ENCODE assay signal across 11 cellular contexts in the genomic region with DNA sequence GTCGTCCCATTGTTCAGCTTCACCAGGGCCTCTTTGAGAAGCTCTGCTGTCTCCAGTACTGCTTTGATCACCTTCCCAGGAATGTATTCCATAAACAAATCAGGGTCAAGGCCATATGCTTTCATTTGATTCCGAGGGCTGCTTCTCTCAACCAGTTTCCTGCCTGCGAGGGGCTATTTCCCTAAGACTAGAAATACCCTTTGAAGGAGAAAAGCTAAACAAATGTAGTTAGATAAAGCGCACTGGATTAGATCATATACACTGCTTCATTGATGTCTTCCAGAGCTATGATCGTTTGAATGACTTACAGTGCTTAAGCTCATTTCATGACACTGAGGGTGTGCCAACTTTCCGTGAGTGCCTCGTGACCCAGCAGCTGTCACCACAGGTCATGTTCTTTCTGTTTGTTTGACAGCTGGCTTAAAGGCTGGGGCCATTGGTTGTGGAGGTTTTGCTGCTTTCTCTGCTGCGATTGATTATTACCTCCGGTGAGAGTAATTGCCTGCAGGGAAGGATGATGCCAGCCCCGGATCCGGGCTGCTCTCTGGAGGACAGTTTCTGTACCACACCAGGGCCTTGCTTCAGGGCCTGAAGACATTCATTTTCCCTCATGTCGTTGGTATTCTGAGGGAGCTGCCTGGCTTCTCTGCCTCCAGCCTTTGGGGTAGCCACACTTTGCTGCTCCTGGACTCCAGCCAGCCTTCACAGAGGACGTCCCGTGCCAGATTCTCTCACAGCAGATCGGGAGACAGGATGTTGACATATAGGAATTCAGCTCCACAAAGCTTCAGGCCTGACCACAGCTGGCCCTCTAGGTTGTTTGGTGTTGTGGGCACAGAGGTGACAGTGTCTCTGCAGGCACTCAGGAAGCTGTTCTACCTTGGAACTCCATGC. TPM values are rescaled to one million over a fixed set of nuclear protein-coding genes. Genes with fewer than 3 reads are reported as not detected.
A peak's percentile ranks its signal among the peaks of the same experiment; 100 is the strongest.
DNase-seq lines count a peak whose midpoint lies in the region; ATAC-seq, FAIRE-seq and TF ChIP-seq lines count a peak whose summit lies in the region.
"Had no signal": no experiment of that assay in that cellular context is flagged by ENCODE, and none has a peak within 500 bp of the region (broad histone marks: within the 10 kb centered on the region; RNA-seq: fewer than 3 reads in every experiment).

No MANE protein-coding gene starts in this region.

- FAIRE-seq in H54 (lab: Jason Lieb, UNC): no peak

- ATAC-seq in naive thymus-derived CD8-positive, alpha-beta T cell: no peak

- POLR2A ChIA-PET in naive thymus-derived CD8-positive, alpha-beta T cell (lab: Charles Lee): no interaction called here

- H3K4me3 Mint-ChIP-seq in naive thymus-derived CD8-positive, alpha-beta T cell: no peak overlapping the region
- H3K4me3 Mint-ChIP-seq: activated naive CD8-positive, alpha-beta T cell treated with anti-CD3 and anti-CD28 coated beads, Interleukin-2, amount 10 ng/mL, durations not matched to agents 7 days and 5 days; CD14-positive monocyte had no signal

- H3K4me3 ChIP-seq in ACC112 (ENCODE audit: low read depth, low read length) (no peak overlapping the region), mesodermal cell (ENCODE audit: extremely low read depth, insufficient read depth, low read length, poor library complexity, severe bottlenecking) (no peak overlapping the region)

- DNase-seq in NCI-H1694 treated with DMSO at 0.1 percent for 48 hours (lab: John Stamatoyannopoulos, UW) (peak; percentile 91), epithelial cell of prostate (ENCODE audit: low read depth, low spot score) (no peak), H54 (ENCODE audit: insufficient read length, low spot score) (no peak), GM20000 (ENCODE audit: low spot score) (no peak), mucosa of gallbladder (ENCODE audit: low spot score) (no peak)
- DNase-seq in naive thymus-derived CD8-positive, alpha-beta T cell: no peak
- DNase-seq: activated naive CD8-positive, alpha-beta T cell treated with anti-CD3 and anti-CD28 coated beads, Interleukin-2, amount 10 ng/mL, durations not matched to agents 7 days and 5 days; NCI-H446 treated with DMSO at 0.1 percent for 48 hours had no signal

- H3K27me3 ChIP-seq in ACC112 (ENCODE audit: insufficient read depth, low read length): no peaks in the 10 kb centered on the region

- H3K27ac Mint-ChIP-seq in naive thymus-derived CD8-positive, alpha-beta T cell: peak overlapping the region in 2 of 10 donors; percentile 48 to 62
- H3K27ac Mint-ChIP-seq: activated naive CD8-positive, alpha-beta T cell treated with anti-CD3 and anti-CD28 coated beads, Interleukin-2, amount 10 ng/mL, durations not matched to agents 7 days and 5 days; CD14-positive monocyte had no signal

- H3K4me1 Mint-ChIP-seq in naive thymus-derived CD8-positive, alpha-beta T cell: peaks cover 26 to 39% (median 34%) of the 10 kb centered on the region in 4 donors

- H3K79me2 ChIP-seq in ACC112 (ENCODE audit: control insufficient read depth, insufficient read depth, low read length, unreplicated experiment): peaks cover 24% of the 10 kb centered on the region

- 93 to 94% methylated on average over 14 to 15 of the region's 15 CpGs for WGBS in mesodermal cell (ENCODE audit: insufficient coverage in 2 of 2), 2 experiments

- H3K36me3 ChIP-seq in ACC112 (ENCODE audit: insufficient read depth, low read length) (no peaks in the 10 kb centered on the region), mesodermal cell (ENCODE audit: control insufficient read depth, insufficient read depth, low read length) (peaks cover 58% of the 10 kb centered on the region)

- H3K4me1 ChIP-seq in ACC112 (ENCODE audit: control insufficient read depth, insufficient read depth, low read length, unreplicated experiment) (peaks cover 53% of the 10 kb centered on the region), mesodermal cell (ENCODE audit: control insufficient read depth, insufficient read depth, low read length, poor library complexity, severe bottlenecking) (peaks cover 47% of the 10 kb centered on the region)

- no peak overlapping the region for H2AFZ ChIP-seq in ACC112 (ENCODE audit: low read length, unreplicated experiment)

- H3K36me3 Mint-ChIP-seq in naive thymus-derived CD8-positive, alpha-beta T cell: peaks cover 0 to 48% (median 1%) of the 10 kb centered on the region in 3 donors

- peaks cover 0 to 2% (median 0%) of the 10 kb centered on the region in 5 donors for H3K27me3 Mint-ChIP-seq in naive thymus-derived CD8-positive, alpha-beta T cell
- H3K27me3 Mint-ChIP-seq: activated naive CD8-positive, alpha-beta T cell treated with anti-CD3 and anti-CD28 coated beads, Interleukin-2, amount 10 ng/mL, durations not matched to agents 7 days and 5 days had no signal

- TF ChIP-seq CTCF in GM20000 (IDR thresholded peaks at IDR 0.05; ENCODE audit: extremely low read depth, missing control alignments): no peak

- no peaks in the 10 kb centered on the region for H3K9me3 ChIP-seq in mesodermal cell (ENCODE audit: control insufficient read depth, low read length)

- H3K9me3 Mint-ChIP-seq in naive thymus-derived CD8-positive, alpha-beta T cell: peaks cover 0 to 2% (median 0%) of the 10 kb centered on the region in 9 donors
- H3K9me3 Mint-ChIP-seq: activated naive CD8-positive, alpha-beta T cell treated with anti-CD3 and anti-CD28 coated beads, Interleukin-2, amount 10 ng/mL, durations not matched to agents 7 days and 5 days had no signal

- TF ChIP-seq POLR2A in H54 (IDR thresholded peaks at IDR 0.05; ENCODE audit: low read depth, low read length): no peak

- H3K27ac ChIP-seq in ACC112 (ENCODE audit: low read depth, low read length): peak overlapping the region; percentile 76
- peak overlapping the region; percentile 7 for H3K27ac ChIP-seq in epithelial cell of prostate
- peak overlapping the region; percentile 79 for H3K27ac ChIP-seq in mesodermal cell (ENCODE audit: low read depth, low read length, severe bottlenecking)

RNA-seq across cellular contexts. Expression of gene TIMM22, which starts 3.9 kb away (rescaled TPM):
- polyA plus RNA-seq in mesodermal cell (2013, experiment 1 of 2): 14.5 TPM
- polyA plus RNA-seq in mesodermal cell (2013, experiment 2 of 2): 13.0 TPM
- 10 to 100 TPM; 14.5 to 15.9 TPM for total RNA-seq in naive thymus-derived CD8-positive, alpha-beta T cell
- 10 to 100 TPM; 20.8 to 25.2 (median 23.5) TPM for polyA plus RNA-seq in naive thymus-derived CD8-positive, alpha-beta T cell
- 9.1 TPM for total RNA-seq in mucosa of gallbladder

RNA-seq across cellular contexts. Expression of gene NXN, which starts 21.3 kb away (rescaled TPM):
- polyA plus RNA-seq in mesodermal cell (2013, experiment 1 of 2): 78.8 TPM
- polyA plus RNA-seq in mesodermal cell (2013, experiment 2 of 2): 76.4 TPM
- total RNA-seq in naive thymus-derived CD8-positive, alpha-beta T cell: under 1 TPM; 0.49 to 0.70 TPM
- polyA plus RNA-seq in naive thymus-derived CD8-positive, alpha-beta T cell: under 1 TPM; 0.06 to 0.85 (median 0.07) TPM
- total RNA-seq in mucosa of gallbladder: 46.0 TPM
- polyA plus RNA-seq: CD14-positive monocyte had no signal

Comparison
In these comparisons a context has a peak if more than half of its experiments do, and no peak if none do; other contexts are left out.
1. H3K27ac ChIP-seq: peak in every context shown above with its lines; median percentile 79 in mesodermal cell; 76 in ACC112; 7 in epithelial cell of prostate.
2. RNA of gene NXN, which starts 21.3 kb away (total RNA-seq): 46.0 TPM in mucosa of gallbladder (single experiment); 0.49 to 0.70 TPM in naive thymus-derived CD8-positive, alpha-beta T cell; every median in the first group is over 10 times any median in the second.